18 cellular contexts compared by ENCODE assay signal in genomic region chr15:61890106-61890505, GRCh38.
DNase-seq lines count a peak whose midpoint lies in the region; ATAC-seq, FAIRE-seq and TF ChIP-seq lines count a peak whose summit lies in the region.
"Had no signal": no experiment of that assay in that cellular context is flagged by ENCODE, and none has a peak within 500 bp of the region (broad histone marks: within the 10 kb centered on the region; RNA-seq: fewer than 3 reads in every experiment).

No MANE protein-coding gene starts in this region.

- H3K36me3 Mint-ChIP-seq in natural killer cell = peaks cover 44% of the 10 kb centered on the region

- H3K4me1 Mint-ChIP-seq in natural killer cell = peaks cover 5 to 9% of the 10 kb centered on the region in 2 donors

- no peak for TF ChIP-seq CTCF in A549 (IDR thresholded peaks at IDR 0.05)
- no peak for TF ChIP-seq CTCF in RWPE2 (IDR thresholded peaks at IDR 0.05; ENCODE audit: poor library complexity, severe bottlenecking)
- TF ChIP-seq CTCF in bronchial epithelial cell (IDR thresholded peaks at IDR 0.05; ENCODE audit: insufficient read depth, low read length, severe bottlenecking) = no peak
- TF ChIP-seq CTCF in natural killer cell (IDR thresholded peaks at IDR 0.05) = no peak

- H3K36me3 ChIP-seq in RWPE2 (ENCODE audit: low read depth) = peaks cover 15% of the 10 kb centered on the region
- H3K36me3 ChIP-seq in bronchial epithelial cell (ENCODE audit: control insufficient read depth, insufficient read depth, low read length) = no peaks in the 10 kb centered on the region

- H3K27me3 Mint-ChIP-seq in natural killer cell (ENCODE audit: low read depth in 2 of 2) = no peaks in the 10 kb centered on the region

- TF ChIP-seq RAD21 in A549 (conservative IDR thresholded peaks at IDR 0.05 in 1 of 2, IDR thresholded peaks at IDR 0.05 in 1 of 2) = no peak

- TF ChIP-seq EP300 in A549 (IDR thresholded peaks at IDR 0.05) = no peak

- H3K9me3 Mint-ChIP-seq in natural killer cell = peaks cover 8 to 11% of the 10 kb centered on the region in 2 donors

- FAIRE-seq in A549 (lab: Jason Lieb, UNC) = no peak
- FAIRE-seq in bronchial epithelial cell (lab: Jason Lieb, UNC) = no peak

- H3K27ac ChIP-seq in A549 (no peak overlapping the region), RWPE2 (ENCODE audit: poor library complexity, severe bottlenecking) (no peak overlapping the region)
- H3K27ac ChIP-seq: 22Rv1; BLaER1 treated with 17β-estradiol and CSF1 and Interleukin-3, amounts not matched to agents 10 nM and 100 nM had no signal

- intact Hi-C loops in natural killer cell (cut with micrococcal nuclease) = no loop called here

- 60% methylated on average over 2 of the region's 2 CpGs for WGBS in A549 (ENCODE audit: missing lambda C conversion rate)

- peak overlapping the region; percentile 27; the same call in 2 of the 3 replicates for H3K4me2 ChIP-seq in A549
- H3K4me2 ChIP-seq: BLaER1 treated with 17β-estradiol and CSF1 and Interleukin-3, amounts not matched to agents 10 nM and 100 nM had no signal

- peaks cover 9% of the 10 kb centered on the region; the same call in 2 of the 3 replicates for H3K4me1 ChIP-seq in A549
- peaks cover 7% of the 10 kb centered on the region for H3K4me1 ChIP-seq in RWPE2 (ENCODE audit: insufficient read depth, poor library complexity, severe bottlenecking)
- H3K4me1 ChIP-seq: BLaER1 treated with 17β-estradiol and CSF1 and Interleukin-3, amounts not matched to agents 10 nM and 100 nM had no signal

- no peak for TF ChIP-seq POLR2A in A549 (IDR thresholded peaks at IDR 0.05; ENCODE audit: low read length)

- CTCF ChIA-PET in A549 (lab: Yijun Ruan, JAX) = interaction anchor here (1.2 kb wide), 1 partner anchor 11 kb away, joined by 4 read pairs; no protein-coding TSS in a partner anchor

- H3K4me3 Mint-ChIP-seq in natural killer cell = no peak overlapping the region

- H3K27me3 ChIP-seq in RWPE2 (ENCODE audit: insufficient read depth, poor library complexity, severe bottlenecking) (no peaks in the 10 kb centered on the region), bronchial epithelial cell (ENCODE audit: control insufficient read depth, insufficient read depth, low read length) (no peaks in the 10 kb centered on the region)
- H3K27me3 ChIP-seq: BLaER1 treated with 17β-estradiol and CSF1 and Interleukin-3, amounts not matched to agents 10 nM and 100 nM had no signal

- H3K27ac Mint-ChIP-seq in natural killer cell = peak overlapping the region in 1 of 2 donors; percentile 4

- H3K4me3 ChIP-seq in A549 = no peak overlapping the region
- H3K4me3 ChIP-seq in RWPE2 (ENCODE audit: severe bottlenecking) = no peak overlapping the region
- H3K4me3 ChIP-seq in bronchial epithelial cell (ENCODE audit: low read depth, low read length) = no peak overlapping the region
- H3K4me3 ChIP-seq: BLaER1 treated with 17β-estradiol and CSF1 and Interleukin-3, amounts not matched to agents 10 nM and 100 nM had no signal

- H3K9me3 ChIP-seq in A549 = peaks cover 21% of the 10 kb centered on the region
- H3K9me3 ChIP-seq in RWPE2 (ENCODE audit: severe bottlenecking) = peaks cover 9% of the 10 kb centered on the region

- DNase-seq in NCI-H2081 (lab: John Stamatoyannopoulos, UW) (peak; percentile 19 to 27), NCI-H2081 treated with DMSO at 0.1 percent for 48 hours (lab: John Stamatoyannopoulos, UW) (no peak), A549 (ENCODE audit: low read depth in 1 of 2, low spot score in 1 of 2) (peak in 1 of 2 experiments; percentile 13), RWPE2 (ENCODE audit: low spot score) (no peak), bronchial epithelial cell (ENCODE audit: low read depth) (peak; percentile 12), natural killer cell (no peak), NAMALWA (ENCODE audit: low spot score) (no peak)
- DNase-seq: DMS153, H7, Karpas-422, NCI-H1436, NCI-H2029 treated with DMSO at 0.1 percent for 48 hours, NCI-H345, NCI-H774, Right ventricle myocardium superior had no signal

- POLR2A ChIA-PET in A549 (lab: Yijun Ruan, JAX) = no interaction called here

- ATAC-seq in A549 (no peak), RWPE2 (ENCODE audit: low read depth) (peak; percentile 23; the same call in 1 of the 3 replicates), HG03565 (IDR thresholded peaks at IDR 0.05; ENCODE audit: unreplicated experiment) (no peak), natural killer cell (no peak)

TF ChIP-seq in A549, 52 proteins besides CTCF, POLR2A, EP300 and RAD21:
- TF ChIP-seq JUNB (IDR thresholded peaks at IDR 0.05) (no peak), HOXB5 (CRISPR knock-in tag; IDR thresholded peaks at IDR 0.05) (no peak), CBX2 (IDR thresholded peaks at IDR 0.05; ENCODE audit: borderline replicate concordance, low read depth) (no peak)
- TF ChIP-seq, protein P1, sequence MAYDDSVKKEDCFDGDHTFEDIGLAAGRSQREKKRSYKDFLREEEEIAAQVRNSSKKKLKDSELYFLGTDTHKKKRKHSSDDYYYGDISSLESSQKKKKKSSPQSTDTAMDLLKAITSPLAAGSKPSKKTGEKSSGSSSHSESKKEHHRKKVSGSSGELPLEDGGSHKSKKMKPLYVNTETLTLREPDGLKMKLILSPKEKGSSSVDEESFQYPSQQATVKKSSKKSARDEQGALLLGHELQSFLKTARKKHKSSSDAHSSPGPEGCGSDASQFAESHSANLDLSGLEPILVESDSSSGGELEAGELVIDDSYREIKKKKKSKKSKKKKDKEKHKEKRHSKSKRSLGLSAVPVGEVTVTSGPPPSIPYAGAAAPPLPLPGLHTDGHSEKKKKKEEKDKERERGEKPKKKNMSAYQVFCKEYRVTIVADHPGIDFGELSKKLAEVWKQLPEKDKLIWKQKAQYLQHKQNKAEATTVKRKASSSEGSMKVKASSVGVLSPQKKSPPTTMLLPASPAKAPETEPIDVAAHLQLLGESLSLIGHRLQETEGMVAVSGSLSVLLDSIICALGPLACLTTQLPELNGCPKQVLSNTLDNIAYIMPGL (CRISPR knock-in tag; IDR thresholded peaks at IDR 0.05; ENCODE audit: borderline replicate concordance) = no peak

Comparison
In these comparisons a context has a peak if more than half of its experiments do, and no peak if none do; other contexts are left out.
1. DNase-seq: peak in NCI-H2081 (2 of 2) and bronchial epithelial cell (single experiment); none in NCI-H2081 treated with DMSO at 0.1 percent for 48 hours (single experiment), RWPE2 (single experiment), natural killer cell (single experiment) and NAMALWA (single experiment).